Comparison of ENCODE assay signal across 26 cellular contexts in the genomic region with DNA sequence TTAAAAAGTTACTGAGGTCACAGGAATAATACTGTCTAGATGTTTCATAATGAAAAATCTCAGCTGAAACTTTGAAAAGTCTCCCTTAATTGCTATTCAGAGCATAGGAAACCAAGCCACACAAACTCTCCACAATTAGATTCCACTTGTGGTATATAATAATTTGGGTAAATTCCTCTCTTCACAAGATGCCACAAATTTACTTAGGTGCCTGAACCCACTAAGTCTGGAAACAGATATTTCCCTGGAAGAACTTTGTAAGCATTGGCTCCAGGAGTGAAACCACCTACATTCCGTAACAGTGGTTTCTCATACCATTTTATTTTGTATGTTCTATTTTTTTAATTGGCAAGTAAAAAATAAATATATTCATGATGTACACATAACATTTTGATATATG.
DNase-seq lines count a peak whose midpoint lies in the region; ATAC-seq, FAIRE-seq and TF ChIP-seq lines count a peak whose summit lies in the region.
"Had no signal": no experiment of that assay in that cellular context is flagged by ENCODE, and none has a peak within 500 bp of the region (broad histone marks: within the 10 kb centered on the region; RNA-seq: fewer than 3 reads in every experiment).

No MANE protein-coding gene starts in this region.

- H3K4me2 ChIP-seq in astrocyte (ENCODE audit: low read length): no peak overlapping the region
- H3K4me2 ChIP-seq: BLaER1 had no signal

- peaks cover 4% of the 10 kb centered on the region for H3K9me3 Mint-ChIP-seq in astrocyte (ENCODE audit: unreplicated experiment)

- no peak for TF ChIP-seq CTCF in astrocyte (IDR thresholded peaks at IDR 0.05; ENCODE audit: insufficient read depth, low read depth, low read length)

- peak; percentile 20 for FAIRE-seq in astrocyte (lab: Jason Lieb, UNC)
- FAIRE-seq: A204.1, GM12891, GM19239 had no signal

- ATAC-seq in GM21423 (IDR thresholded peaks at IDR 0.05; ENCODE audit: unreplicated experiment): no peak

- no peaks in the 10 kb centered on the region for H3K27me3 Mint-ChIP-seq in astrocyte (ENCODE audit: low read depth, unreplicated experiment)
- H3K27me3 Mint-ChIP-seq: CD4-positive, alpha-beta memory T cell; CD4-positive, CD25-positive, alpha-beta regulatory T cell had no signal

- no peak overlapping the region for H3K9ac ChIP-seq in astrocyte (ENCODE audit: low read length)
- H3K9ac ChIP-seq: BLaER1 had no signal

- peaks cover 11% of the 10 kb centered on the region for H3K4me1 Mint-ChIP-seq in astrocyte (ENCODE audit: low read depth, unreplicated experiment)
- H3K4me1 Mint-ChIP-seq: CD14-positive monocyte; CD4-positive, alpha-beta memory T cell; CD4-positive, CD25-positive, alpha-beta regulatory T cell; CD8-positive, alpha-beta memory T cell had no signal

- H3K27me3 ChIP-seq in astrocyte (ENCODE audit: insufficient read depth, low read length): no peaks in the 10 kb centered on the region
- H3K27me3 ChIP-seq: BE2C, BLaER1 had no signal

- peaks cover 15% of the 10 kb centered on the region for H3K4me1 ChIP-seq in astrocyte (ENCODE audit: insufficient read depth, low read length)
- H3K4me1 ChIP-seq: BE2C, BLaER1 had no signal

- no peak overlapping the region for H3K27ac Mint-ChIP-seq in astrocyte (ENCODE audit: unreplicated experiment)
- H3K27ac Mint-ChIP-seq: CD14-positive monocyte; CD4-positive, alpha-beta memory T cell; CD4-positive, CD25-positive, alpha-beta regulatory T cell; CD8-positive, alpha-beta memory T cell had no signal

- no peak overlapping the region for H3K27ac ChIP-seq in astrocyte (ENCODE audit: low read depth, low read length)
- H3K27ac ChIP-seq: BLaER1 had no signal

- DNase-seq in EH (ENCODE audit: low read depth) (peak; percentile 11), astrocyte (ENCODE audit: low read depth) (peak; percentile 87), astrocyte of the hippocampus (ENCODE audit: low read depth, low spot score) (peak; percentile 77), SIG-M5 (lab: John Stamatoyannopoulos, UW) (no peak)
- no peak for DNase-seq in activated effector memory CD4-positive, alpha-beta T cell treated with anti-CD3 and anti-CD28 coated beads, Interleukin-2, amount 50 U/mL, for 16 hours
- no peak for DNase-seq in stimulated activated naive CD4-positive, alpha-beta T cell treated with Interleukin-2 at 50 U/mL for 16 hours (lab: John Stamatoyannopoulos, UW)
- DNase-seq: 8988T; ACHN; BE2C; C1 segment of cervical spinal cord; CD4-positive, alpha-beta memory T cell; CD4-positive, CD25-positive, alpha-beta regulatory T cell; CD8-positive, alpha-beta memory T cell; COR-L47; DMS 273 treated with DMSO at 0.1 percent for 48 hours; DMS153; DMS53; DMS79; DND-41; GF-D8 had no signal

- no peak overlapping the region for H3K4me3 ChIP-seq in astrocyte (ENCODE audit: insufficient read depth, low read depth, low read length)
- H3K4me3 ChIP-seq: BLaER1 had no signal

- no peaks in the 10 kb centered on the region for H4K20me1 ChIP-seq in astrocyte (ENCODE audit: insufficient read depth, low read length)
- H4K20me1 ChIP-seq: BLaER1 had no signal

- H3K36me3 Mint-ChIP-seq in astrocyte (ENCODE audit: low read depth, unreplicated experiment): no peaks in the 10 kb centered on the region
- H3K36me3 Mint-ChIP-seq: CD14-positive monocyte; CD4-positive, alpha-beta memory T cell; CD4-positive, CD25-positive, alpha-beta regulatory T cell; CD8-positive, alpha-beta memory T cell had no signal

- H3K79me2 ChIP-seq in astrocyte (ENCODE audit: insufficient read depth, low read length): no peaks in the 10 kb centered on the region

- no peak overlapping the region for H3K4me3 Mint-ChIP-seq in astrocyte (ENCODE audit: unreplicated experiment)
- H3K4me3 Mint-ChIP-seq: CD14-positive monocyte; CD4-positive, alpha-beta memory T cell; CD4-positive, CD25-positive, alpha-beta regulatory T cell; CD8-positive, alpha-beta memory T cell had no signal

- H2AFZ ChIP-seq in astrocyte (ENCODE audit: low read depth, low read length): no peak overlapping the region

- H3K9me3 ChIP-seq in astrocyte (ENCODE audit: insufficient read depth, low read depth, low read length): no peaks in the 10 kb centered on the region
- H3K9me3 ChIP-seq: BE2C, BLaER1 had no signal

- H3K36me3 ChIP-seq in astrocyte (ENCODE audit: insufficient read depth, low read length): no peaks in the 10 kb centered on the region
- H3K36me3 ChIP-seq: BE2C, BLaER1 had no signal

Comparison
In these comparisons a context has a peak if more than half of its experiments do, and no peak if none do; other contexts are left out.
1. DNase-seq: peak in EH (single experiment), astrocyte (single experiment) and astrocyte of the hippocampus (single experiment); none in activated effector memory CD4-positive, alpha-beta T cell treated with anti-CD3 and anti-CD28 coated beads, Interleukin-2, amount 50 U/mL, for 16 hours (single experiment), SIG-M5 (single experiment) and stimulated activated naive CD4-positive, alpha-beta T cell treated with Interleukin-2 at 50 U/mL for 16 hours (single experiment).